In the genomic region with DNA sequence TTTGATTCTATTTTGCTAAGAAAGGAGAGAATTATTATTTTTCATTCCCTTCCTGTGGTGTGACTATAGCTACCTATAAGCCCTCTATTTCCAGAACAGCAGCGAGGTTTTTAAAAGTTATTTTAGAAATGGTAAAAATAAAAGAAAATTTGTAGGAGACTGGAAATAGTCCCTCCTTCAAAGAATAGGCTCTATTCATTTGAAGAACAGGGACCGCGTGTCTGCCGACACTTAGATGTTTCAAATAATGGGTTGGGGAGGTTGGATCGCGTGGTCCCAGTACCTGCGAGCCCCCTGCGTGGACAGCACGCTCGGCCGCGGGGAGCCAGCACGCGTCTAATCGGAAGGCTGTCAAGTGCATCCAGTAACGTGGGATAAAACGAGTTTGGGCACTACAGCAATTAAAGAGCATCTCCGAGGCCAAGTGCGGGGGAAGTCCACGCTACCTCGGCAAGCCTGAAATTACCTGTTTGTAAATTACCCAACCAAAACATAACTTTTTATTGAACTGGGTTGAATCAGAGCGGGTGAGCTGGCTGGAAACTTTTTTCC, we compare ENCODE assay signal across 9 cellular contexts. TPM values are rescaled to one million over a fixed set of nuclear protein-coding genes. Genes with fewer than 3 reads are reported as not detected.
DNase-seq lines count a peak whose midpoint lies in the region; ATAC-seq and TF ChIP-seq lines count a peak whose summit lies in the region.
"Had no signal": no experiment of that assay in that cellular context is flagged by ENCODE, and none has a peak within 500 bp of the region (broad histone marks: within the 10 kb centered on the region; RNA-seq: fewer than 3 reads in every experiment).

No MANE protein-coding gene starts in this region.

- no peak for ATAC-seq in GM18505 (IDR thresholded peaks at IDR 0.05; ENCODE audit: unreplicated experiment)
- ATAC-seq in GM19328 (IDR thresholded peaks at IDR 0.05; ENCODE audit: unreplicated experiment): no peak

- no peaks in the 10 kb centered on the region for H3K9me3 ChIP-seq in testis

- H3K4me1 ChIP-seq in testis: peaks cover 7% of the 10 kb centered on the region

- in situ Hi-C loops in astrocyte of the cerebellum (cut with HindIII; ENCODE audit: low sequenced_read_pairs): no loop called here

- intact Hi-C loops in testis (cut with DNase I; ENCODE audit: low total_unique reads): no loop called here

- DNase-seq in COR-L47 (lab: John Stamatoyannopoulos, UW) (peak; percentile 36), HPDE6-E6E7 (ENCODE audit: extremely low spot score) (peak; percentile 10), astrocyte of the cerebellum (ENCODE audit: low read depth) (no peak), kidney epithelial cell (ENCODE audit: low read depth) (no peak), testis (peak; percentile 54)
- no peak for DNase-seq in stimulated activated CD4-positive, alpha-beta T cell treated with anti-CD3 and anti-CD28 coated beads, Interleukin-12 subunit alpha, Interleukin-12 subunit beta, amount 100 ng/mL, for 4 hours

- peak overlapping the region; percentile 85 for H3K4me3 ChIP-seq in astrocyte of the cerebellum (ENCODE audit: low read depth, low read length)
- peak overlapping the region; percentile 61 for H3K4me3 ChIP-seq in kidney epithelial cell (ENCODE audit: low read depth, low read length)
- H3K4me3 ChIP-seq in testis: peak overlapping the region; percentile 80 to 86

- peak overlapping the region; percentile 88 to 92 for H3K27ac ChIP-seq in testis

- H3K36me3 ChIP-seq in kidney epithelial cell (ENCODE audit: control insufficient read depth, insufficient read depth, low read length): no peaks in the 10 kb centered on the region
- H3K36me3 ChIP-seq in testis (ENCODE audit: low read depth, missing control alignments): no peaks in the 10 kb centered on the region

- TF ChIP-seq CTCF in astrocyte of the cerebellum (IDR thresholded peaks at IDR 0.05; ENCODE audit: low read depth, low read length, missing control alignments) (no peak), kidney epithelial cell (IDR thresholded peaks at IDR 0.05; ENCODE audit: insufficient read depth, low read length, poor library complexity, severe bottlenecking) (no peak), testis (IDR thresholded peaks at IDR 0.05) (no peak)

- H3K27me3 ChIP-seq in kidney epithelial cell (ENCODE audit: control insufficient read depth, insufficient read depth, low read length) (no peaks in the 10 kb centered on the region), testis (no peaks in the 10 kb centered on the region)

- no peak for TF ChIP-seq POLR2A in testis (IDR thresholded peaks at IDR 0.05)
- no peak for TF ChIP-seq POLR2A in GM18505 (IDR thresholded peaks at IDR 0.05; ENCODE audit: borderline replicate concordance, extremely low read depth, insufficient read depth, insufficient read length)

- 1 to 2% methylated on average over 14 to 22 of the region's 22 CpGs for WGBS in testis, 2 donors

RNA-seq across cellular contexts. Expression of gene CACNA2D1, which starts 1.0 kb away (rescaled TPM):
- total RNA-seq in kidney epithelial cell (3.4 and 5.9 TPM in 2 replicates), testis (10 to 100 TPM; 28.0 to 29.1 TPM)
- 5.4 TPM for polyA plus RNA-seq in testis (ENCODE audit: insufficient read depth, low read depth, low replicate concordance)
- polyA plus RNA-seq: IgD-negative memory B cell had no signal

Comparison
In these comparisons a context has a peak if more than half of its experiments do, and no peak if none do; other contexts are left out.
1. DNase-seq: peak in COR-L47 (single experiment), HPDE6-E6E7 (single experiment) and testis (single experiment); none in astrocyte of the cerebellum (single experiment), kidney epithelial cell (single experiment) and stimulated activated CD4-positive, alpha-beta T cell treated with anti-CD3 and anti-CD28 coated beads, Interleukin-12 subunit alpha, Interleukin-12 subunit beta, amount 100 ng/mL, for 4 hours (single experiment).
2. Peak in every context shown above with its lines, with median percentiles within 50 percentile points of each other: H3K4me3 ChIP-seq.